Comparison of ENCODE assay signal across 12 cellular contexts in genomic region chr12:6358886-6359285, GRCh38.
"Had no signal": no experiment of that assay in that cellular context is flagged by ENCODE, and none has a peak within 500 bp of the region (broad histone marks: within the 10 kb centered on the region; RNA-seq: fewer than 3 reads in every experiment).

No MANE protein-coding gene starts in this region.

- H3K27ac ChIP-seq: ascending aorta had no signal

- H3K4me3 Mint-ChIP-seq: activated B cell treated with CpG ODN at 0.5 μM for 24 hours; activated CD4-positive, alpha-beta T cell treated with anti-CD3 and anti-CD28 coated beads, Interleukin-2, amount 10 ng/mL, durations not matched to agents 7 days and 5 days; neural crest cell; stimulated activated naive CD8-positive, alpha-beta T cell treated with anti-CD3 and anti-CD28 coated beads, Interleukin-15, amount 100 ng/mL, for 72 hours had no signal

- H3K27me3 Mint-ChIP-seq: stimulated activated naive CD8-positive, alpha-beta T cell treated with anti-CD3 and anti-CD28 coated beads, Interleukin-15, amount 100 ng/mL, for 72 hours had no signal

- ATAC-seq: left colon; stimulated activated naive CD8-positive, alpha-beta T cell treated with anti-CD3 and anti-CD28 coated beads, Interleukin-15, amount 100 ng/mL, for 72 hours had no signal

- H3K4me1 Mint-ChIP-seq: neural crest cell had no signal

- H3K36me3 ChIP-seq: ascending aorta had no signal

- H3K9me3 ChIP-seq: ascending aorta had no signal

- H3K27me3 ChIP-seq: ascending aorta had no signal

- H3K9me3 Mint-ChIP-seq: activated B cell treated with CpG ODN at 0.5 μM for 24 hours; activated CD4-positive, alpha-beta T cell treated with anti-CD3 and anti-CD28 coated beads, Interleukin-2, amount 10 ng/mL, durations not matched to agents 7 days and 5 days; neural crest cell; stimulated activated naive CD8-positive, alpha-beta T cell treated with anti-CD3 and anti-CD28 coated beads, Interleukin-15, amount 100 ng/mL, for 72 hours had no signal

- H3K4me3 ChIP-seq: ascending aorta, lung had no signal

- H3K27ac Mint-ChIP-seq: activated B cell treated with CpG ODN at 0.5 μM for 24 hours; activated CD4-positive, alpha-beta T cell treated with anti-CD3 and anti-CD28 coated beads, Interleukin-2, amount 10 ng/mL, durations not matched to agents 7 days and 5 days; stimulated activated naive CD8-positive, alpha-beta T cell treated with anti-CD3 and anti-CD28 coated beads, Interleukin-15, amount 100 ng/mL, for 72 hours had no signal

- DNase-seq: activated B cell treated with CpG ODN at 0.5 μM for 24 hours; activated CD4-positive, alpha-beta T cell treated with anti-CD3 and anti-CD28 coated beads, Interleukin-2, amount 10 ng/mL, durations not matched to agents 7 days and 5 days; activated CD8-positive, alpha-beta memory T cell treated with anti-CD3 and anti-CD28 coated beads for 24 hours; activated naive CD4-positive, alpha-beta T cell; left colon; midbrain; stimulated activated CD4-positive, alpha-beta T cell treated with anti-CD3 and anti-CD28 coated beads, Interleukin-1b, Interleukin-23, amount 100 ng/mL, for 48 hours; stimulated activated naive CD8-positive, alpha-beta T cell treated with anti-CD3 and anti-CD28 coated beads, Interleukin-15, amount 100 ng/mL, for 72 hours; T-helper 2 cell had no signal
